ENCODE assay signal across 1 cellular context in the genomic region with DNA sequence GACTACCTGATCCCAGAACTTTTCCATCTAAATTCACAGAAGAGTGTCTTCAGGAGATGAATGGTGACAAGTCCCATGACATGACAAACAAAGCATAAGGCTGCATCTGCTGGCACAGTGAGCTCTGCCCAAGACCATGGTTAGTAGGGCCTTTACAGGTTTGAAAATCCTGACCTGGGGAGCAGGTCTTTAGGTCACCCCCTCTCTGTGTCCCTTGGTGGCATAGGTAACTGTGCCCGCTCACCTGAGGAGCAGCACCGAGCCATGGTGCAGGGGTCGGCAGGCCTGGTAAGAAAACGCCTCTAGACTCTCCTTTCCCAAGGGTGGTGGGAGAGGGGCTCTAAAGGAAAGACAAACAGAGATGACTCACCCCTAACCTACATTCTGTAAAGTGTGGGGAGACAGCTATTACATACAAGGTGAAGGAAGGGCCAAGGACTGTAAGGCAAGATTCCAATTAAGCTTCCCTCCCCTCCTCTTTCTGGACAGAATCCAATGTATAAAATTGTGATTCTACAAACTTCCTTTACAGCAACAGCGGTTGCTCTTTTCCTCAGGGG.
TF ChIP-seq lines count a peak whose summit lies in the region.

No MANE protein-coding gene starts in this region.

TF ChIP-seq in GM23338, 12 proteins besides CTCF, POLR2A, EP300 and RAD21:
- TF ChIP-seq, protein P1, sequence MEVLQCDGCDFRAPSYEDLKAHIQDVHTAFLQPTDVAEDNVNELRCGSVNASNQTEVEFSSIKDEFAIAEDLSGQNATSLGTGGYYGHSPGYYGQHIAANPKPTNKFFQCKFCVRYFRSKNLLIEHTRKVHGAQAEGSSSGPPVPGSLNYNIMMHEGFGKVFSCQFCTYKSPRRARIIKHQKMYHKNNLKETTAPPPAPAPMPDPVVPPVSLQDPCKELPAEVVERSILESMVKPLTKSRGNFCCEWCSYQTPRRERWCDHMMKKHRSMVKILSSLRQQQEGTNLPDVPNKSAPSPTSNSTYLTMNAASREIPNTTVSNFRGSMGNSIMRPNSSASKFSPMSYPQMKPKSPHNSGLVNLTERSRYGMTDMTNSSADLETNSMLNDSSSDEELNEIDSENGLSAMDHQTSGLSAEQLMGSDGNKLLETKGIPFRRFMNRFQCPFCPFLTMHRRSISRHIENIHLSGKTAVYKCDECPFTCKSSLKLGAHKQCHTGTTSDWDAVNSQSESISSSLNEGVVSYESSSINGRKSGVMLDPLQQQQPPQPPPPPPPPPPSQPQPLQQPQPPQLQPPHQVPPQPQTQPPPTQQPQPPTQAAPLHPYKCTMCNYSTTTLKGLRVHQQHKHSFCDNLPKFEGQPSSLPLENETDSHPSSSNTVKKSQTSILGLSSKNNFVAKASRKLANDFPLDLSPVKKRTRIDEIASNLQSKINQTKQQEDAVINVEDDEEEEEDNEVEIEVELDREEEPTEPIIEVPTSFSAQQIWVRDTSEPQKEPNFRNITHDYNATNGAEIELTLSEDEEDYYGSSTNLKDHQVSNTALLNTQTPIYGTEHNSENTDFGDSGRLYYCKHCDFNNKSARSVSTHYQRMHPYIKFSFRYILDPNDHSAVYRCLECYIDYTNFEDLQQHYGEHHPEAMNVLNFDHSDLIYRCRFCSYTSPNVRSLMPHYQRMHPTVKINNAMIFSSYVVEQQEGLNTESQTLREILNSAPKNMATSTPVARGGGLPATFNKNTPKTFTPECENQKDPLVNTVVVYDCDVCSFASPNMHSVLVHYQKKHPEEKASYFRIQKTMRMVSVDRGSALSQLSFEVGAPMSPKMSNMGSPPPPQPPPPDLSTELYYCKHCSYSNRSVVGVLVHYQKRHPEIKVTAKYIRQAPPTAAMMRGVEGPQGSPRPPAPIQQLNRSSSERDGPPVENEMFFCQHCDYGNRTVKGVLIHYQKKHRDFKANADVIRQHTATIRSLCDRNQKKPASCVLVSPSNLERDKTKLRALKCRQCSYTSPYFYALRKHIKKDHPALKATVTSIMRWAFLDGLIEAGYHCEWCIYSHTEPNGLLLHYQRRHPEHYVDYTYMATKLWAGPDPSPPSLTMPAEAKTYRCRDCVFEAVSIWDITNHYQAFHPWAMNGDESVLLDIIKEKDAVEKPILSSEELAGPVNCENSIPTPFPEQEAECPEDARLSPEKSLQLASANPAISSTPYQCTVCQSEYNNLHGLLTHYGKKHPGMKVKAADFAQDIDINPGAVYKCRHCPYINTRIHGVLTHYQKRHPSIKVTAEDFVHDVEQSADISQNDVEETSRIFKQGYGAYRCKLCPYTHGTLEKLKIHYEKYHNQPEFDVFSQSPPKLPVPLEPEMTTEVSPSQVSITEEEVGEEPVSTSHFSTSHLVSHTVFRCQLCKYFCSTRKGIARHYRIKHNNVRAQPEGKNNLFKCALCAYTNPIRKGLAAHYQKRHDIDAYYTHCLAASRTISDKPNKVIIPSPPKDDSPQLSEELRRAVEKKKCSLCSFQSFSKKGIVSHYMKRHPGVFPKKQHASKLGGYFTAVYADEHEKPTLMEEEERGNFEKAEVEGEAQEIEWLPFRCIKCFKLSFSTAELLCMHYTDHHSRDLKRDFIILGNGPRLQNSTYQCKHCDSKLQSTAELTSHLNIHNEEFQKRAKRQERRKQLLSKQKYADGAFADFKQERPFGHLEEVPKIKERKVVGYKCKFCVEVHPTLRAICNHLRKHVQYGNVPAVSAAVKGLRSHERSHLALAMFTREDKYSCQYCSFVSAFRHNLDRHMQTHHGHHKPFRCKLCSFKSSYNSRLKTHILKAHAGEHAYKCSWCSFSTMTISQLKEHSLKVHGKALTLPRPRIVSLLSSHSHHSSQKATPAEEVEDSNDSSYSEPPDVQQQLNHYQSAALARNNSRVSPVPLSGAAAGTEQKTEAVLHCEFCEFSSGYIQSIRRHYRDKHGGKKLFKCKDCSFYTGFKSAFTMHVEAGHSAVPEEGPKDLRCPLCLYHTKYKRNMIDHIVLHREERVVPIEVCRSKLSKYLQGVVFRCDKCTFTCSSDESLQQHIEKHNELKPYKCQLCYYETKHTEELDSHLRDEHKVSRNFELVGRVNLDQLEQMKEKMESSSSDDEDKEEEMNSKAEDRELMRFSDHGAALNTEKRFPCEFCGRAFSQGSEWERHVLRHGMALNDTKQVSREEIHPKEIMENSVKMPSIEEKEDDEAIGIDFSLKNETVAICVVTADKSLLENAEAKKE (CRISPR knock-in tag; IDR thresholded peaks at IDR 0.05), result no peak
- TF ChIP-seq STAT1 (IDR thresholded peaks at IDR 0.05; ENCODE audit: unreplicated experiment) (no peak), NANOG (IDR thresholded peaks at IDR 0.05; ENCODE audit: borderline replicate concordance) (no peak), ZNF114 (CRISPR knock-in tag; IDR thresholded peaks at IDR 0.05) (no peak), EZH2phosphoT487 (IDR thresholded peaks at IDR 0.05; ENCODE audit: unreplicated experiment) (no peak), JUNB (IDR thresholded peaks at IDR 0.05; ENCODE audit: unreplicated experiment) (no peak), ZNF331 (CRISPR knock-in tag; IDR thresholded peaks at IDR 0.05; ENCODE audit: low read depth) (no peak), POLR2AphosphoS5 (IDR thresholded peaks at IDR 0.05; ENCODE audit: low read depth) (no peak), EZH2 (IDR thresholded peaks at IDR 0.05; ENCODE audit: low read depth, unreplicated experiment) (no peak), CREB1 (CRISPR knock-in tag; IDR thresholded peaks at IDR 0.05; ENCODE audit: low read depth) (no peak)
- TF ChIP-seq, protein P2, sequence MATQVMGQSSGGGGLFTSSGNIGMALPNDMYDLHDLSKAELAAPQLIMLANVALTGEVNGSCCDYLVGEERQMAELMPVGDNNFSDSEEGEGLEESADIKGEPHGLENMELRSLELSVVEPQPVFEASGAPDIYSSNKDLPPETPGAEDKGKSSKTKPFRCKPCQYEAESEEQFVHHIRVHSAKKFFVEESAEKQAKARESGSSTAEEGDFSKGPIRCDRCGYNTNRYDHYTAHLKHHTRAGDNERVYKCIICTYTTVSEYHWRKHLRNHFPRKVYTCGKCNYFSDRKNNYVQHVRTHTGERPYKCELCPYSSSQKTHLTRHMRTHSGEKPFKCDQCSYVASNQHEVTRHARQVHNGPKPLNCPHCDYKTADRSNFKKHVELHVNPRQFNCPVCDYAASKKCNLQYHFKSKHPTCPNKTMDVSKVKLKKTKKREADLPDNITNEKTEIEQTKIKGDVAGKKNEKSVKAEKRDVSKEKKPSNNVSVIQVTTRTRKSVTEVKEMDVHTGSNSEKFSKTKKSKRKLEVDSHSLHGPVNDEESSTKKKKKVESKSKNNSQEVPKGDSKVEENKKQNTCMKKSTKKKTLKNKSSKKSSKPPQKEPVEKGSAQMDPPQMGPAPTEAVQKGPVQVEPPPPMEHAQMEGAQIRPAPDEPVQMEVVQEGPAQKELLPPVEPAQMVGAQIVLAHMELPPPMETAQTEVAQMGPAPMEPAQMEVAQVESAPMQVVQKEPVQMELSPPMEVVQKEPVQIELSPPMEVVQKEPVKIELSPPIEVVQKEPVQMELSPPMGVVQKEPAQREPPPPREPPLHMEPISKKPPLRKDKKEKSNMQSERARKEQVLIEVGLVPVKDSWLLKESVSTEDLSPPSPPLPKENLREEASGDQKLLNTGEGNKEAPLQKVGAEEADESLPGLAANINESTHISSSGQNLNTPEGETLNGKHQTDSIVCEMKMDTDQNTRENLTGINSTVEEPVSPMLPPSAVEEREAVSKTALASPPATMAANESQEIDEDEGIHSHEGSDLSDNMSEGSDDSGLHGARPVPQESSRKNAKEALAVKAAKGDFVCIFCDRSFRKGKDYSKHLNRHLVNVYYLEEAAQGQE (IDR thresholded peaks at IDR 0.05; ENCODE audit: unreplicated experiment), result no peak
- TF ChIP-seq, protein P3, sequence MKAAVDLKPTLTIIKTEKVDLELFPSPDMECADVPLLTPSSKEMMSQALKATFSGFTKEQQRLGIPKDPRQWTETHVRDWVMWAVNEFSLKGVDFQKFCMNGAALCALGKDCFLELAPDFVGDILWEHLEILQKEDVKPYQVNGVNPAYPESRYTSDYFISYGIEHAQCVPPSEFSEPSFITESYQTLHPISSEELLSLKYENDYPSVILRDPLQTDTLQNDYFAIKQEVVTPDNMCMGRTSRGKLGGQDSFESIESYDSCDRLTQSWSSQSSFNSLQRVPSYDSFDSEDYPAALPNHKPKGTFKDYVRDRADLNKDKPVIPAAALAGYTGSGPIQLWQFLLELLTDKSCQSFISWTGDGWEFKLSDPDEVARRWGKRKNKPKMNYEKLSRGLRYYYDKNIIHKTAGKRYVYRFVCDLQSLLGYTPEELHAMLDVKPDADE (IDR thresholded peaks at IDR 0.05), result no peak
TF ChIP-seq in GM23338: peak in this region for 0.
